ENCODE assay signal across 8 cellular contexts in the genomic region with DNA sequence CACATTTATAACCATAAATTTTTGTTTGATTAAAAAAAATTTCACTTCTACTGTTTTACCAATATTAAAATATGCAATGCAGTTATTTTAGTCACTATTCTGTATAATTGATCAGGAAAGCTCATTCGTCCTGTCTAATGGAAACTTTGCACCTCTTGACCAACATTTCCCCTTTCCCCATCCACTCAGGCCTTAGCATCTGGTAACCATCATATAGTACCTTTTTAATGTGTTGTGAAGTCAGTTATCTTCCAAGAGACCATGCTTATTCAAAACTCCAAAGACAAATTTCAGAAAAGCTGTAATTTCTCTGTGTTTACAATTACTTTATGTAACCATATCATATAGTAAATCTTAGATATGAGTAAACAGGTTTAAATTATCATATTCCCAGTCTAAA.
"Had no signal": no experiment of that assay in that cellular context is flagged by ENCODE, and none has a peak within 500 bp of the region (broad histone marks: within the 10 kb centered on the region; RNA-seq: fewer than 3 reads in every experiment).

No MANE protein-coding gene starts in this region.

- ATAC-seq: GM12878 had no signal

- DNase-seq: GDM1, GF-D8 had no signal

- FAIRE-seq: G401.6, GM12878, GM12891, GM12892, GM18507, GM19239 had no signal
